ENCODE assay signal across 15 cellular contexts in genomic region chr6:163777379-163777686, GRCh38.
A peak's percentile ranks its signal among the peaks of the same experiment; 100 is the strongest.
DNase-seq lines count a peak whose midpoint lies in the region; ATAC-seq and TF ChIP-seq lines count a peak whose summit lies in the region.
"Had no signal": no experiment of that assay in that cellular context is flagged by ENCODE, and none has a peak within 500 bp of the region (broad histone marks: within the 10 kb centered on the region; RNA-seq: fewer than 3 reads in every experiment).

No MANE protein-coding gene starts in this region.

- H3K9me3 Mint-ChIP-seq in brain, result peaks cover 0 to 3% (median 0%) of the 10 kb centered on the region in 5 experiments

- no peaks in the 10 kb centered on the region for H3K27me3 ChIP-seq in BE2C

- 65 to 67% methylated on average over 1 to 2 of the region's 2 CpGs for WGBS in mesodermal cell (ENCODE audit: insufficient coverage in 2 of 2), 2 experiments

- ATAC-seq in GM19351 (IDR thresholded peaks at IDR 0.05; ENCODE audit: unreplicated experiment), result no peak

- peak overlapping the region in 3 of 5 experiments; percentile 15 to 89 (median 72) for H3K27ac Mint-ChIP-seq in brain

- H3K27me3 Mint-ChIP-seq in brain, result peaks cover 3% of the 10 kb centered on the region

- H3K36me3 Mint-ChIP-seq in brain, result no peaks in the 10 kb centered on the region

- H3K9me3 ChIP-seq in BE2C, result no peaks in the 10 kb centered on the region
- no peaks in the 10 kb centered on the region for H3K9me3 ChIP-seq in mesodermal cell (ENCODE audit: control insufficient read depth, low read length)

- DNase-seq in BE2C (peak; percentile 62), OCI-M1 (lab: John Stamatoyannopoulos, UW) (peak; percentile 98), RKO (ENCODE audit: low spot score) (no peak)
- no peak for DNase-seq in stimulated activated naive CD4-positive, alpha-beta T cell treated with Interleukin-2 at 50 U/mL for 16 hours (lab: John Stamatoyannopoulos, UW)
- DNase-seq: COR-L47, NCI-H1105 treated with DMSO at 0.1 percent for 48 hours, NCI-H1694 treated with DMSO at 0.1 percent for 48 hours, NCI-H2107, NCI-H2227 treated with DMSO at 0.1 percent for 48 hours, NCI-H524 treated with DMSO at 0.1 percent for 48 hours, SIG-M5 had no signal

- H3K4me1 ChIP-seq in BE2C (peaks cover 19% of the 10 kb centered on the region), mesodermal cell (ENCODE audit: control insufficient read depth, insufficient read depth, low read length, poor library complexity, severe bottlenecking) (peaks cover 7% of the 10 kb centered on the region)

- no peak overlapping the region for H3K4me3 Mint-ChIP-seq in brain

- H3K36me3 ChIP-seq in BE2C (no peaks in the 10 kb centered on the region), mesodermal cell (ENCODE audit: control insufficient read depth, insufficient read depth, low read length) (no peaks in the 10 kb centered on the region)

- H3K4me3 ChIP-seq in BE2C (ENCODE audit: low read depth, low read length) (no peak overlapping the region), mesodermal cell (ENCODE audit: extremely low read depth, insufficient read depth, low read length, poor library complexity, severe bottlenecking) (no peak overlapping the region)

- TF ChIP-seq CTCF in BE2C (IDR thresholded peaks at IDR 0.05; ENCODE audit: low read depth, low read length) (no peak), brain (conservative IDR thresholded peaks at IDR 0.05) (no peak)

- peaks cover 63% of the 10 kb centered on the region for H3K4me1 Mint-ChIP-seq in brain

- H3K27ac ChIP-seq in mesodermal cell (ENCODE audit: low read depth, low read length, severe bottlenecking), result peak overlapping the region; percentile 59
- H3K27ac ChIP-seq: C4-2B had no signal

Comparison
In these comparisons a context has a peak if more than half of its experiments do, and no peak if none do; other contexts are left out.
1. DNase-seq: peak in BE2C (single experiment) and OCI-M1 (single experiment); none in stimulated activated naive CD4-positive, alpha-beta T cell treated with Interleukin-2 at 50 U/mL for 16 hours (single experiment) and RKO (single experiment).